Comparison of ENCODE assay signal across 8 cellular contexts in genomic region chrX:134172588-134173259, GRCh38.
A peak's percentile ranks its signal among the peaks of the same experiment; 100 is the strongest.
DNase-seq lines count a peak whose midpoint lies in the region; ATAC-seq and TF ChIP-seq lines count a peak whose summit lies in the region.

No MANE protein-coding gene starts in this region.

- H3K4me3 ChIP-seq in duodenal mucosa (ENCODE audit: low read depth in 1 of 2, low read length in 2 of 2) (peak overlapping the region; percentile 68 to 74), mesendoderm (ENCODE audit: low read length) (peak overlapping the region; percentile 76), stomach (peak overlapping the region; percentile 49 to 68 (median 54))

- no peak for TF ChIP-seq POLR2A in stomach (IDR thresholded peaks at IDR 0.05)

- no peaks in the 10 kb centered on the region for H3K36me3 ChIP-seq in duodenal mucosa (ENCODE audit: control insufficient read depth in 1 of 2, insufficient read depth in 2 of 2, low read length in 2 of 2)
- H3K36me3 ChIP-seq in mesendoderm (ENCODE audit: control insufficient read depth, insufficient read depth, low read length), result peaks cover 2% of the 10 kb centered on the region
- no peaks in the 10 kb centered on the region for H3K36me3 ChIP-seq in stomach

- no peak overlapping the region for H4K8ac ChIP-seq in mesendoderm (ENCODE audit: low read depth, low read length)

- peaks cover 3% of the 10 kb centered on the region for H3K27me3 Mint-ChIP-seq in activated B cell treated with CpG ODN at 0.5 μM for 24 hours

- H3K4me3 Mint-ChIP-seq in activated B cell treated with CpG ODN at 0.5 μM for 24 hours, result peak overlapping the region; percentile 94

- POLR2A ChIA-PET in activated B cell treated with CpG ODN at 0.5 μM for 24 hours (lab: Charles Lee), result interaction anchor here (0.5 to 1.4 kb wide), 2 partner anchors 11 to 34 kb away, joined by 3 to 9 read pairs; no protein-coding TSS in a partner anchor

- peak overlapping the region; percentile 61 for H3K18ac ChIP-seq in mesendoderm (ENCODE audit: low read length)

- peaks cover 3% of the 10 kb centered on the region for H3K36me3 Mint-ChIP-seq in activated B cell treated with CpG ODN at 0.5 μM for 24 hours (ENCODE audit: low read depth)

- peak overlapping the region; percentile 97 for H3K56ac ChIP-seq in mesendoderm (ENCODE audit: low read length)

- H3K9ac ChIP-seq in duodenal mucosa (ENCODE audit: low read depth in 1 of 2, low read length in 2 of 2) (no peak overlapping the region), mesendoderm (ENCODE audit: low read length) (peak overlapping the region; percentile 94)

- peaks cover 12% of the 10 kb centered on the region for H3K79me2 ChIP-seq in mesendoderm (ENCODE audit: control insufficient read depth, insufficient read depth, low read length)

- CTCF ChIA-PET in activated B cell treated with CpG ODN at 0.5 μM for 24 hours (lab: Charles Lee), result interaction anchor here (0.8 kb wide), 1 partner anchor 82 kb away, joined by 3 read pairs; no protein-coding TSS in a partner anchor

- H2AK5ac ChIP-seq in mesendoderm (ENCODE audit: low read length), result no peak overlapping the region

- peaks cover 0 to 7% of the 10 kb centered on the region in 2 donors for H3K4me1 ChIP-seq in duodenal mucosa (ENCODE audit: control insufficient read depth in 1 of 2, insufficient read depth in 2 of 2, low read length in 2 of 2)
- no peaks in the 10 kb centered on the region for H3K4me1 ChIP-seq in mesendoderm (ENCODE audit: control insufficient read depth, low read depth, low read length)
- H3K4me1 ChIP-seq in stomach, result peaks cover 0 to 14% (median 6%) of the 10 kb centered on the region in 4 donors

- no peak for TF ChIP-seq CTCF in activated B cell treated with CpG ODN at 0.5 μM for 24 hours (IDR thresholded peaks at IDR 0.05)
- TF ChIP-seq CTCF in stomach (IDR thresholded peaks at IDR 0.05), result no peak

- H3K4me2 ChIP-seq in mesendoderm (ENCODE audit: low read length), result peak overlapping the region; percentile 54

- H3K9me3 ChIP-seq in duodenal mucosa (ENCODE audit: control insufficient read depth in 1 of 2, low read length in 2 of 2) (no peaks in the 10 kb centered on the region), stomach (no peaks in the 10 kb centered on the region)

- peak overlapping the region; percentile 73 for H2BK5ac ChIP-seq in mesendoderm (ENCODE audit: low read length)

- H3K9me3 Mint-ChIP-seq in activated B cell treated with CpG ODN at 0.5 μM for 24 hours, result no peaks in the 10 kb centered on the region

- H3K27ac Mint-ChIP-seq in activated B cell treated with CpG ODN at 0.5 μM for 24 hours, result peak overlapping the region; percentile 68

- H2BK120ac ChIP-seq in mesendoderm (ENCODE audit: low read depth, low read length), result peak overlapping the region; percentile 15

- no peaks in the 10 kb centered on the region for H3K79me1 ChIP-seq in mesendoderm (ENCODE audit: low read length)

- H3K27ac ChIP-seq in duodenal mucosa (ENCODE audit: low read depth, low read length) (no peak overlapping the region), mesendoderm (ENCODE audit: low read depth, low read length) (peak overlapping the region; percentile 87), stomach (peak overlapping the region in 4 of 5 donors; percentile 19 to 69 (median 36))

- peaks cover 12% of the 10 kb centered on the region for H3K4me1 Mint-ChIP-seq in activated B cell treated with CpG ODN at 0.5 μM for 24 hours

- intact Hi-C loops in activated B cell treated with CpG ODN at 0.5 μM for 24 hours (cut with micrococcal nuclease), result loop anchor here (5.0 kb wide), 1 partner anchor 215 kb away; no protein-coding TSS in a partner anchor
- intact Hi-C loops in stomach (cut with DNase I; ENCODE audit: low total_unique reads), result no loop called here

- WGBS in mesendoderm (ENCODE audit: extremely low coverage, insufficient coverage, low lambda C conversion rate), result no CpG with 5 or more reads among the region's 51 CpGs
- 0 to 36% (median 7%) methylated on average over 35 to 51 of the region's 51 CpGs for WGBS in stomach, 5 donors

- peak overlapping the region; percentile 76 for H3K4ac ChIP-seq in mesendoderm (ENCODE audit: low read depth, low read length)

- no peak overlapping the region for H4K5ac ChIP-seq in mesendoderm (ENCODE audit: low read length)

- no peak overlapping the region for H3K23ac ChIP-seq in mesendoderm (ENCODE audit: low read length)

- H3K27me3 ChIP-seq in duodenal mucosa (ENCODE audit: control insufficient read depth in 1 of 2, insufficient read depth in 2 of 2, low read length in 2 of 2) (peaks cover 0 to 9% of the 10 kb centered on the region in 2 donors), mesendoderm (ENCODE audit: insufficient read depth, low read length, poor library complexity) (no peaks in the 10 kb centered on the region), stomach (peaks cover 0 to 19% (median 19%) of the 10 kb centered on the region in 3 donors)

- no peak for TF ChIP-seq EP300 in stomach (IDR thresholded peaks at IDR 0.05)

- H2BK15ac ChIP-seq in mesendoderm (replicated peaks; ENCODE audit: low read depth), result no peak overlapping the region

- DNase-seq in D341Med (ENCODE audit: low spot score) (peak; percentile 58), activated B cell treated with CpG ODN at 0.5 μM for 24 hours (peak; percentile 26), mesendoderm (peak; percentile 24), stomach (peak; percentile 27), SKM-1 (lab: John Stamatoyannopoulos, UW; ENCODE audit: unreplicated experiment) (no peak)

- ATAC-seq in HG02759 (IDR thresholded peaks at IDR 0.05; ENCODE audit: unreplicated experiment) (peak; percentile 64), activated B cell treated with CpG ODN at 0.5 μM for 24 hours (ENCODE audit: low read depth) (peak; percentile 64), HG02610 (IDR thresholded peaks at IDR 0.05; ENCODE audit: unreplicated experiment) (no peak)
